8 cellular contexts compared by ENCODE assay signal in genomic region chr19:11597202-11598102, GRCh38. TPM values are rescaled to one million over a fixed set of nuclear protein-coding genes. Genes with fewer than 3 reads are reported as not detected.
DNase-seq lines count a peak whose midpoint lies in the region; ATAC-seq and TF ChIP-seq lines count a peak whose summit lies in the region.

ZNF627 (plus strand) TSS chr19:11597483; CDS start chr19:11597628, 145 bp downstream.

- H3K9me3 ChIP-seq in SK-N-MC (ENCODE audit: low read depth, low read length), result 0 out of 2 replicates have a peak, but pooled peaks cover 3% of the 10 kb centered on the region
- H3K9me3 ChIP-seq in testis, result no peaks in the 10 kb centered on the region

- peak; percentile 98 for DNase-seq in HFFc6
- DNase-seq in NB4 (ENCODE audit: low read depth), result peak; percentile 99
- DNase-seq in SK-N-MC (ENCODE audit: low read depth, low spot score), result peak; percentile 76
- peak; percentile 97 for DNase-seq in activated naive CD4-positive, alpha-beta T cell treated with anti-CD3 and anti-CD28 coated beads, Interleukin-2, amount 50 U/mL, for 72 hours (ENCODE audit: low spot score in 2 of 2)
- peak; percentile 97 for DNase-seq in glomerular visceral epithelial cell (ENCODE audit: extremely low spot score)
- DNase-seq in omental fat pad (ENCODE audit: low spot score), result peak; percentile 99
- peak; percentile 100 for DNase-seq in testis

- peaks cover 3% of the 10 kb centered on the region for H3K4me1 ChIP-seq in testis

- H3K27me3 ChIP-seq in testis, result no peaks in the 10 kb centered on the region

- peak within 1 kb of the TSS; percentile 96 for H3K27ac Mint-ChIP-seq in HFFc6
- H3K27ac Mint-ChIP-seq in activated naive CD4-positive, alpha-beta T cell treated with anti-CD3 and anti-CD28 coated beads, Interleukin-2, amount 50 U/mL, for 72 hours, result peak within 1 kb of the TSS; percentile 90 to 92

- intact Hi-C loops in testis (cut with DNase I; ENCODE audit: low total_unique reads), result no loop called here

- peaks cover 25% of the 10 kb centered on the region for H3K4me1 Mint-ChIP-seq in HFFc6 (ENCODE audit: low read depth)

- no peaks in the 10 kb centered on the region for H3K9me3 Mint-ChIP-seq in HFFc6
- peaks cover 0 to 6% of the 10 kb centered on the region in 2 donors for H3K9me3 Mint-ChIP-seq in activated naive CD4-positive, alpha-beta T cell treated with anti-CD3 and anti-CD28 coated beads, Interleukin-2, amount 50 U/mL, for 72 hours

- H3K36me3 ChIP-seq in SK-N-MC (ENCODE audit: insufficient read depth, low read length) (peaks cover 23% of the 10 kb centered on the region), testis (ENCODE audit: low read depth, missing control alignments) (no peaks in the 10 kb centered on the region)

- TF ChIP-seq POLR2A in NB4 (IDR thresholded peaks at IDR 0.05; ENCODE audit: extremely low read depth, insufficient read length) (peak; percentile 96), testis (IDR thresholded peaks at IDR 0.05) (peak; percentile 96)

- 0% methylated on average over 23 to 67 of the region's 67 CpGs for whole genome bisulfite sequencing in testis, 2 donors

- no peaks in the 10 kb centered on the region; the same call in none of the 2 replicates for H3K27me3 Mint-ChIP-seq in HFFc6 (ENCODE audit: insufficient read depth)

- peak; percentile 99 to 100 for ATAC-seq in activated naive CD4-positive, alpha-beta T cell treated with anti-CD3 and anti-CD28 coated beads, Interleukin-2, amount 50 U/mL, for 72 hours
- peak; percentile 100 for ATAC-seq in omental fat pad (ENCODE audit: low FRiP score)

- H3K4me3 ChIP-seq in GM08714 (ENCODE audit: low read length), result peak within 1 kb of the TSS; percentile 89
- peak within 1 kb of the TSS; percentile 88 for H3K4me3 ChIP-seq in NB4 (ENCODE audit: low read depth, low read length)
- H3K4me3 ChIP-seq in SK-N-MC, result peak within 1 kb of the TSS; percentile 90
- peak within 1 kb of the TSS; percentile 73 to 76 for H3K4me3 ChIP-seq in testis

- TF ChIP-seq CTCF in HFFc6 (IDR thresholded peaks at IDR 0.05) (peak; percentile 36; the same call in 1 of the 2 replicates), NB4 (IDR thresholded peaks at IDR 0.05; ENCODE audit: low read depth, low read length) (no peak), omental fat pad (IDR thresholded peaks at IDR 0.05) (no peak), testis (IDR thresholded peaks at IDR 0.05) (peak in 2 of 3 experiments; percentile 29 to 31)

- H3K9ac ChIP-seq in SK-N-MC (ENCODE audit: insufficient read length), result peak within 1 kb of the TSS; percentile 95

- H3K4me3 Mint-ChIP-seq in HFFc6, result peak within 1 kb of the TSS; percentile 100

- H3K36me3 Mint-ChIP-seq in HFFc6 (ENCODE audit: low read depth), result peaks cover 31% of the 10 kb centered on the region
- peaks cover 0 to 10% of the 10 kb centered on the region in 2 donors for H3K36me3 Mint-ChIP-seq in activated naive CD4-positive, alpha-beta T cell treated with anti-CD3 and anti-CD28 coated beads, Interleukin-2, amount 50 U/mL, for 72 hours

- H3K27ac ChIP-seq in SK-N-MC (peak within 1 kb of the TSS; percentile 88), testis (peak within 1 kb of the TSS; percentile 83 to 88)

RNA-seq across cellular contexts. Expression of gene ZNF627, which starts in this region (rescaled TPM):
- 1 to 10 TPM; 5.7 to 8.7 (median 7.5) TPM for total RNA-seq in HFFc6 (2021; fragmentation: NEBNext Ultra II Directional; extraction: Animal tissue kit (Norgen Biotek cat#: 25700))
- 1 to 10 TPM; 5.8 to 6.7 TPM for total RNA-seq in activated naive CD4-positive, alpha-beta T cell treated with anti-CD3 and anti-CD28 coated beads, Interleukin-2, amount 50 U/mL, for 72 hours
- total RNA-seq in omental fat pad (10 to 100 TPM in 1 of 4 donors, 1 to 10 TPM in 3; 5.4 to 12.1 (median 6.2) TPM), testis (10 to 100 TPM; 15.5 to 17.2 TPM)
- polyA plus RNA-seq in testis (ENCODE audit: insufficient read depth, low read depth, low replicate concordance), result 16.7 TPM

Comparison
In these comparisons a context has a peak if more than half of its experiments do, and no peak if none do; other contexts are left out.
1. Peak in every context shown above with its lines: DNase-seq, ATAC-seq, H3K4me3 ChIP-seq and H3K27ac ChIP-seq.
2. CTCF ChIP-seq: peak in HFFc6 (single experiment) and testis (2 of 3); none in NB4 (single experiment) and omental fat pad (0 of 3).